ENCODE assay signal across 8 cellular contexts in the genomic region with DNA sequence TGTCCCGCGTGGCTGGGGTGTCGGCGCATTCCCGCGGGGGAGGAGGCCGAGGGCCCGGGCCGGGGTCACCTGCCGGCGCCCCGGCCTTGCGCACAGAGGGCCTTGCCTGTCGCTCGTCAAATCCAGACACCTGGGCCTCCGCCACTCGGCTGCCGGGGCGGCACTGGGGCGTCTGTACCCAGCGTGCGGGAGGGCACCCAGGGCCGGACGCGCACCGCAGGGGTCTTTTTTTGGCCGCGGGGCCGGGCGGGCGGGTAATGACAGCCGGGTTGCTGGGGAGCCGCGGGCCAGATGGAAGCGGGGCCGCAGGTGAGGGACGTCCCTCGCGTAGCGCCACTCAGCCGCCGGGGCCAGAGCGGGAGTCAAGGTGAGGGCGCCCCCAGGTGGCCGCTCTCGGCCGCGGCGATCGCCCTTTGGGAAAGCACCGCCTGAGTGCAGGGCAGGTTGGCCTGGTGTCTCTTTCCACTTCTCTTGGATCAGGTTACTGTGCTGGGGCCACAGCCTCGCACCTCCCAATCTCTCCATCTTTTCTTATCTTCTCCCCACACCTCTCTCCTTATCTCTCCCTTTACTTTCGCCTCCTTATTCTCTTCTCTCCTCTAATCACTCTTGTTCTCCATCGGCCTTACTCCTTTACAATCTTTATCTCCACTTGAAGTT. TPM values are rescaled to one million over a fixed set of nuclear protein-coding genes. Genes with fewer than 3 reads are reported as not detected.
A peak's percentile ranks its signal among the peaks of the same experiment; 100 is the strongest.
DNase-seq lines count a peak whose midpoint lies in the region; ATAC-seq and TF ChIP-seq lines count a peak whose summit lies in the region.

No MANE protein-coding gene starts in this region.

- ATAC-seq in GM18867 (IDR thresholded peaks at IDR 0.05; ENCODE audit: unreplicated experiment) (peak; percentile 44), GM19395 (IDR thresholded peaks at IDR 0.05; ENCODE audit: unreplicated experiment) (no peak)

- peak; percentile 58 for TF ChIP-seq CTCF in LNCaP clone FGC (IDR thresholded peaks at IDR 0.05; ENCODE audit: control insufficient read depth, extremely low read depth, insufficient read depth)
- TF ChIP-seq CTCF in lower leg skin (IDR thresholded peaks at IDR 0.05), result peak in 1 of 3 donors; percentile 47

- H3K4me3 ChIP-seq in LNCaP clone FGC (ENCODE audit: low read depth, low read length), result no peak overlapping the region
- H3K4me3 ChIP-seq in lower leg skin (ENCODE audit: low read depth, poor library complexity, severe bottlenecking), result peak overlapping the region; percentile 11

- WGBS in lower leg skin, 2 donors, result 15% methylated on average over 23 to 32 of the region's 54 CpGs

- no peak for TF ChIP-seq POLR2A in lower leg skin (IDR thresholded peaks at IDR 0.05)

- intact Hi-C loops in lower leg skin (cut with DNase I; ENCODE audit: low total_unique reads), result no loop called here

- DNase-seq in LNCaP clone FGC (ENCODE audit: low read depth), result no peak
- peak; percentile 88 to 91 for DNase-seq in activated CD4-positive, alpha-beta T cell treated with anti-CD3 and anti-CD28 coated beads, Interleukin-2, amount 50 U/mL, for 48 hours
- peak; percentile 89 for DNase-seq in dermis blood vessel endothelial cell
- DNase-seq in lower leg skin (ENCODE audit: low spot score in 2 of 2), result peak in 1 of 2 donors; percentile 96
- DNase-seq in stimulated activated CD4-positive, alpha-beta T cell treated with anti-CD3 and anti-CD28 coated beads, TNF-alpha, amount 100 ng/mL, for 24 hours (ENCODE audit: low read depth in 3 of 3), result peak; percentile 71 to 85 (median 71)
- DNase-seq in HK-2 (ENCODE audit: unreplicated experiment), result no peak

RNA-seq across cellular contexts. Expression of gene PHLDB1, which starts 3.5 kb away (rescaled TPM):
- total RNA-seq in dermis blood vessel endothelial cell (38.8 and 47.8 TPM in 2 replicates), lower leg skin (10 to 100 TPM; 51.9 to 77.4 (median 70.2) TPM)

RNA-seq across cellular contexts. Expression of gene ARCN1, which starts 38.7 kb away (rescaled TPM):
- total RNA-seq in dermis blood vessel endothelial cell (102 and 180 TPM in 2 replicates), lower leg skin (10 to 100 TPM; 61.4 to 81.2 (median 70.7) TPM)

RNA-seq across cellular contexts. Expression of gene IFT46, which starts 45.2 kb away (rescaled TPM):
- total RNA-seq in dermis blood vessel endothelial cell, result 18.7 and 23.3 TPM in 2 replicates
- 10 to 100 TPM; 14.7 to 20.1 (median 16.1) TPM for total RNA-seq in lower leg skin

Comparison
In these comparisons a context has a peak if more than half of its experiments do, and no peak if none do; other contexts are left out.
1. DNase-seq: peak in activated CD4-positive, alpha-beta T cell treated with anti-CD3 and anti-CD28 coated beads, Interleukin-2, amount 50 U/mL, for 48 hours (2 of 2), dermis blood vessel endothelial cell (single experiment) and stimulated activated CD4-positive, alpha-beta T cell treated with anti-CD3 and anti-CD28 coated beads, TNF-alpha, amount 100 ng/mL, for 24 hours (3 of 3); none in LNCaP clone FGC (single experiment) and HK-2 (single experiment).